Comparison of ENCODE assay signal across 10 cellular contexts in genomic region chr6:48110436-48111142, GRCh38. TPM values are rescaled to one million over a fixed set of nuclear protein-coding genes. Genes with fewer than 3 reads are reported as not detected.
A peak's percentile ranks its signal among the peaks of the same experiment; 100 is the strongest.
DNase-seq lines count a peak whose midpoint lies in the region; ATAC-seq and TF ChIP-seq lines count a peak whose summit lies in the region.
"Had no signal": no experiment of that assay in that cellular context is flagged by ENCODE, and none has a peak within 500 bp of the region (broad histone marks: within the 10 kb centered on the region; RNA-seq: fewer than 3 reads in every experiment).

No MANE protein-coding gene starts in this region.

- H3K9me2 ChIP-seq in neural cell (ENCODE audit: insufficient read depth, low read length) = no peaks in the 10 kb centered on the region

- DNase-seq in GM06990 (ENCODE audit: extremely low read depth, insufficient read length) = no peak
- no peak for DNase-seq in RWPE1 (ENCODE audit: low spot score)
- no peak for DNase-seq in epithelial cell of prostate (ENCODE audit: low read depth, low spot score)
- no peak for DNase-seq in stimulated activated naive CD8-positive, alpha-beta T cell treated with anti-CD3 and anti-CD28 coated beads, Interleukin-15, Interleukin-2, amounts not matched to agents 100 U/mL and 50 U/mL, for 24 hours
- DNase-seq in NCI-H2227 (lab: John Stamatoyannopoulos, UW; ENCODE audit: unreplicated experiment) = no peak
- DNase-seq in activated gamma-delta T cell treated with Interleukin-2 at 50 U/mL for 16 hours = no peak
- DNase-seq in RKO (ENCODE audit: low spot score) = no peak
- DNase-seq: activated CD8-positive, alpha-beta memory T cell treated with anti-CD3 and anti-CD28 coated beads, Interleukin-2, amount 50 U/mL, for 4 hours had no signal

- CTCF ChIA-PET in RWPE1 (lab: Yijun Ruan, JAX) = no interaction called here

- H4K20me1 ChIP-seq in neural cell (ENCODE audit: insufficient read depth) = no peaks in the 10 kb centered on the region

- no peak overlapping the region for H2AFZ ChIP-seq in neural cell (ENCODE audit: low read depth, low read length)

- no peaks in the 10 kb centered on the region for H3K36me3 ChIP-seq in GM06990 (ENCODE audit: control insufficient read depth, insufficient read depth, low read length)
- no peaks in the 10 kb centered on the region for H3K36me3 ChIP-seq in neural cell (ENCODE audit: insufficient read depth, low read length)

- H3K4me3 ChIP-seq in GM06990 (replicated peaks; ENCODE audit: low read depth, low read length) = peak overlapping the region; percentile 44
- no peak overlapping the region for H3K4me3 ChIP-seq in neural cell (ENCODE audit: low read length)

- H3F3A ChIP-seq in neural cell (ENCODE audit: insufficient read depth, low read length, poor library complexity, severe bottlenecking) = no peaks in the 10 kb centered on the region

- no peak for TF ChIP-seq CTCF in GM06990 (IDR thresholded peaks at IDR 0.05; ENCODE audit: insufficient read depth, low read length, poor library complexity, severe bottlenecking)
- no peak for TF ChIP-seq CTCF in RWPE1 (conservative IDR thresholded peaks at IDR 0.05; ENCODE audit: low read depth)
- no peak for TF ChIP-seq CTCF in neural cell (IDR thresholded peaks at IDR 0.05; ENCODE audit: poor library complexity, severe bottlenecking)

- H3K9me3 ChIP-seq in neural cell (ENCODE audit: low read length) = no peaks in the 10 kb centered on the region

- no peak overlapping the region for H3K9ac ChIP-seq in neural cell (ENCODE audit: low read length)

- TF ChIP-seq RAD21 in neural cell (conservative IDR thresholded peaks at IDR 0.05) = no peak

- H3K4me2 ChIP-seq in neural cell (ENCODE audit: low read length) = no peak overlapping the region

- POLR2A ChIA-PET in RWPE1 (lab: Yijun Ruan, JAX; ENCODE audit: low non-redundant PET) = no interaction called here

- TF ChIP-seq EP300 in neural cell (conservative IDR thresholded peaks at IDR 0.05; ENCODE audit: poor library complexity, severe bottlenecking) = no peak

- H3K27me3 ChIP-seq in GM06990 (replicated peaks; ENCODE audit: control insufficient read depth, insufficient read depth, low read length) = no peaks in the 10 kb centered on the region
- H3K27me3 ChIP-seq in neural cell (ENCODE audit: insufficient read depth, low read depth, low read length) = no peaks in the 10 kb centered on the region

- H3K27ac ChIP-seq in RWPE1 = peak overlapping the region; percentile 71; the same call in 1 of the 2 replicates
- peak overlapping the region; percentile 80 for H3K27ac ChIP-seq in epithelial cell of prostate
- peak overlapping the region; percentile 67 for H3K27ac ChIP-seq in neural cell (ENCODE audit: low read length)

- no peak for ATAC-seq in stimulated activated naive CD8-positive, alpha-beta T cell treated with anti-CD3 and anti-CD28 coated beads, Interleukin-15, Interleukin-2, amounts not matched to agents 100 U/mL and 50 U/mL, for 24 hours
- ATAC-seq: sciatic nerve had no signal

- peaks cover 16% of the 10 kb centered on the region for H3K79me2 ChIP-seq in neural cell (replicated peaks; ENCODE audit: insufficient read depth, low read length)

TF ChIP-seq in neural cell, 6 proteins besides CTCF, POLR2A, EP300 and RAD21:
- TF ChIP-seq MXI1 (conservative IDR thresholded peaks at IDR 0.05; ENCODE audit: poor library complexity, severe bottlenecking) (no peak), SMC3 (conservative IDR thresholded peaks at IDR 0.05; ENCODE audit: poor library complexity) (no peak), TAF1 (IDR thresholded peaks at IDR 0.05; ENCODE audit: low read depth) (no peak), EZH2 (IDR thresholded peaks at IDR 0.05; ENCODE audit: borderline replicate concordance, insufficient read depth, low read length, poor library complexity, severe bottlenecking) (no peak), POLR2AphosphoS5 (IDR thresholded peaks at IDR 0.05) (no peak), REST (IDR thresholded peaks at IDR 0.05; ENCODE audit: borderline replicate concordance) (no peak)

RNA-seq across cellular contexts. Expression of gene PTCHD4, which starts 0.4 kb away (rescaled TPM):
- polyA plus RNA-seq in neural cell = 3.2 and 3.4 TPM in 2 replicates
- polyA minus RNA-seq in neural cell = 76.4 and 82.4 TPM in 2 replicates
